In genomic region chr2:69915050-69915945, GRCh38 we compare ENCODE assay signal across 8 cellular contexts. TPM values are rescaled to one million over a fixed set of nuclear protein-coding genes. Genes with fewer than 3 reads are reported as not detected.
DNase-seq lines count a peak whose midpoint lies in the region; ATAC-seq and TF ChIP-seq lines count a peak whose summit lies in the region.

Gene MXD1 (plus strand): TSS chr2:69915109. CDS start chr2:69915331, 222 bp downstream.

- peak within 1 kb of the TSS; percentile 82 for H3K4me3 Mint-ChIP-seq in central memory CD8-positive, alpha-beta T cell

- no peaks in the 10 kb centered on the region for H3K27me3 Mint-ChIP-seq in central memory CD8-positive, alpha-beta T cell

- H3K27ac ChIP-seq in 22Rv1, result peak within 1 kb of the TSS; percentile 95
- peak within 1 kb of the TSS; percentile 56 for H3K27ac ChIP-seq in OCI-LY1 (ENCODE audit: low read depth, low read length, poor library complexity, severe bottlenecking)
- peak within 1 kb of the TSS; percentile 98 to 99 for H3K27ac ChIP-seq in left lung
- peak within 1 kb of the TSS; percentile 97 for H3K27ac ChIP-seq in subcutaneous abdominal adipose tissue (ENCODE audit: low read depth, low read length)

- peak within 1 kb of the TSS; percentile 77 for H3K4me2 ChIP-seq in OCI-LY1 (ENCODE audit: low read length)

- TF ChIP-seq CTCF in 22Rv1 (IDR thresholded peaks at IDR 0.05) (no peak), OCI-LY1 (IDR thresholded peaks at IDR 0.05; ENCODE audit: low read length) (no peak), left lung (IDR thresholded peaks at IDR 0.05) (no peak)

- peak within 1 kb of the TSS; percentile 73 for H3K4me3 ChIP-seq in GM08714 (ENCODE audit: low read length)
- peak within 1 kb of the TSS; percentile 90 for H3K4me3 ChIP-seq in OCI-LY1 (ENCODE audit: low read depth, low read length, poor library complexity, severe bottlenecking)
- H3K4me3 ChIP-seq in left lung, result peak within 1 kb of the TSS; percentile 84 to 90
- peak within 1 kb of the TSS; percentile 62 to 92 (median 77) for H3K4me3 ChIP-seq in subcutaneous abdominal adipose tissue (ENCODE audit: low read depth in 1 of 5, low read length in 5 of 5)

- no peak for ATAC-seq in central memory CD8-positive, alpha-beta T cell (replicated peaks; ENCODE audit: extremely low read depth, poor library complexity, severe bottlenecking)
- ATAC-seq in left lung, result peak; percentile 5

- peak within 1 kb of the TSS; percentile 91 for H3K27ac Mint-ChIP-seq in central memory CD8-positive, alpha-beta T cell (ENCODE audit: low read depth)

- H3K9me3 ChIP-seq in OCI-LY1 (ENCODE audit: low read length) (no peaks in the 10 kb centered on the region), left lung (no peaks in the 10 kb centered on the region), subcutaneous abdominal adipose tissue (ENCODE audit: control insufficient read depth in 5 of 5, low read length in 5 of 5) (no peaks in the 10 kb centered on the region)

- H3K36me3 Mint-ChIP-seq in central memory CD8-positive, alpha-beta T cell (ENCODE audit: insufficient read depth), result peaks cover 22% of the 10 kb centered on the region

- H3K27me3 ChIP-seq in OCI-LY1 (ENCODE audit: insufficient read depth, low read length) (no peaks in the 10 kb centered on the region), left lung (no peaks in the 10 kb centered on the region), subcutaneous abdominal adipose tissue (ENCODE audit: control insufficient read depth in 5 of 5, insufficient read depth in 4 of 5, low read length in 5 of 5) (no peaks in the 10 kb centered on the region)

- intact Hi-C loops in left lung (cut with DNase I), result loop anchor here in 1 of 2 donors (10.0 kb wide), 1 partner anchor 170 kb away; the partner anchor contains the start of gene PCBP1

- H3K36me3 ChIP-seq in OCI-LY1 (ENCODE audit: insufficient read depth, low read length) (peaks cover 28% of the 10 kb centered on the region; the same call in 1 of the 2 replicates), left lung (peaks cover 0 to 31% of the 10 kb centered on the region in 2 donors), subcutaneous abdominal adipose tissue (ENCODE audit: control insufficient read depth in 5 of 5, insufficient read depth in 5 of 5, low read length in 5 of 5) (peaks cover 0 to 23% (median 9%) of the 10 kb centered on the region in 5 donors)

- H3K79me2 ChIP-seq in OCI-LY1 (ENCODE audit: insufficient read depth, low read length), result peaks cover 4% of the 10 kb centered on the region; the same call in 1 of the 2 replicates

- peaks cover 11% of the 10 kb centered on the region for H3K4me1 Mint-ChIP-seq in central memory CD8-positive, alpha-beta T cell

- H3K9ac ChIP-seq in OCI-LY1 (ENCODE audit: low read length) (peak within 1 kb of the TSS; percentile 81), subcutaneous abdominal adipose tissue (ENCODE audit: low read length in 5 of 5) (peak within 1 kb of the TSS; percentile 33 to 93 (median 84))

- DNase-seq in central memory CD8-positive, alpha-beta T cell (ENCODE audit: low spot score in 2 of 2), result no peak
- peak in 1 of 2 donors; percentile 55 for DNase-seq in left lung
- no peak for DNase-seq in NCI-H1048 (lab: John Stamatoyannopoulos, UW)
- DNase-seq in EL, result no peak

- H3K9me2 ChIP-seq in OCI-LY1 (ENCODE audit: low read depth, low read length), result no peaks in the 10 kb centered on the region

- 0 out of 2 replicates have a peak, but pooled peaks cover 9% of the 10 kb centered on the region for H3F3A ChIP-seq in OCI-LY1 (ENCODE audit: insufficient read depth, low read length)

- no peaks in the 10 kb centered on the region for H4K20me1 ChIP-seq in OCI-LY1 (ENCODE audit: insufficient read depth, low read length)

- no peak within 1 kb of the TSS for H2AFZ ChIP-seq in OCI-LY1 (ENCODE audit: low read length)

- H3K9me3 Mint-ChIP-seq in central memory CD8-positive, alpha-beta T cell, result no peaks in the 10 kb centered on the region

- H3K4me1 ChIP-seq in OCI-LY1 (ENCODE audit: insufficient read depth, low read length, severe bottlenecking) (peaks cover 49% of the 10 kb centered on the region), left lung (peaks cover 12 to 67% of the 10 kb centered on the region in 2 donors), subcutaneous abdominal adipose tissue (ENCODE audit: control insufficient read depth in 5 of 5, insufficient read depth in 5 of 5, low read length in 5 of 5) (peaks cover 4 to 37% (median 30%) of the 10 kb centered on the region in 5 donors)

RNA-seq across cellular contexts. Expression of gene MXD1, which starts in this region (rescaled TPM):
- total RNA-seq in left lung, result 10 to 100 TPM; 26.3 to 82.4 TPM
